ENCODE assay signal across 9 cellular contexts in genomic region chr9:112175796-112176315, GRCh38. TPM values are rescaled to one million over a fixed set of nuclear protein-coding genes. Genes with fewer than 3 reads are reported as not detected.
DNase-seq lines count a peak whose midpoint lies in the region; ATAC-seq and TF ChIP-seq lines count a peak whose summit lies in the region.
"Had no signal": no experiment of that assay in that cellular context is flagged by ENCODE, and none has a peak within 500 bp of the region (broad histone marks: within the 10 kb centered on the region; RNA-seq: fewer than 3 reads in every experiment).

No MANE protein-coding gene starts in this region.

- no peaks in the 10 kb centered on the region for H3K9me3 ChIP-seq in SJSA1 (replicated peaks)
- H3K9me3 ChIP-seq in esophagus (ENCODE audit: control insufficient read depth in 2 of 2, insufficient read depth in 1 of 2, low read depth in 1 of 2, low read length in 1 of 2): no peaks in the 10 kb centered on the region
- H3K9me3 ChIP-seq in neuron (ENCODE audit: low read length): peaks cover 4% of the 10 kb centered on the region

- H3K27ac ChIP-seq in SJSA1 (peak overlapping the region; percentile 94; the same call in 1 of the 2 replicates), esophagus (ENCODE audit: low read depth in 2 of 2, low read length in 1 of 2) (peak overlapping the region in 1 of 2 donors; percentile 15)

- H2AFZ ChIP-seq in neuron (ENCODE audit: low read depth, low read length): no peak overlapping the region

- peak overlapping the region; percentile 73 for H3K4me3 Mint-ChIP-seq in Calu3 (ENCODE audit: low read depth, unreplicated experiment)

- WGBS in esophagus, 2 donors: 82 to 84% methylated on average over 17 of the region's 17 CpGs

- no peak for DNase-seq in Calu3
- DNase-seq in SJSA1 (ENCODE audit: low read depth in 1 of 2, low spot score in 2 of 2): peak in 1 of 2 experiments; percentile 19
- DNase-seq in kidney glomerular epithelial cell (lab: John Stamatoyannopoulos, UW): no peak
- no peak for DNase-seq in foreskin melanocyte
- no peak for DNase-seq in NCI-H146 treated with DMSO at 0.1 percent for 48 hours (lab: John Stamatoyannopoulos, UW; ENCODE audit: unreplicated experiment)
- DNase-seq: midbrain had no signal

- intact Hi-C loops in Calu3 (cut with micrococcal nuclease; ENCODE audit: unreplicated experiment): no loop called here

- H3K9me3 Mint-ChIP-seq in Calu3 (ENCODE audit: low read depth, unreplicated experiment): peaks cover 6% of the 10 kb centered on the region

- BruUV-seq in Calu3 (replicated peaks; lab: Mats Ljungman, UMichigan): no TSS peak

- H3K27ac Mint-ChIP-seq in Calu3 (ENCODE audit: unreplicated experiment): peak overlapping the region; percentile 62

- peaks cover 15% of the 10 kb centered on the region for H3K36me3 ChIP-seq in SJSA1
- no peaks in the 10 kb centered on the region for H3K36me3 ChIP-seq in esophagus (ENCODE audit: control insufficient read depth in 2 of 2, insufficient read depth in 2 of 2, low read length in 1 of 2)
- no peaks in the 10 kb centered on the region for H3K36me3 ChIP-seq in neuron (ENCODE audit: insufficient read depth, low read length)

- no peak for TF ChIP-seq CTCF in Calu3 (IDR thresholded peaks at IDR 0.05; ENCODE audit: unreplicated experiment)

- ATAC-seq in HG03095 (IDR thresholded peaks at IDR 0.05; ENCODE audit: unreplicated experiment): no peak

- H3K4me3 ChIP-seq in SJSA1 (peak overlapping the region; percentile 62), esophagus (ENCODE audit: low read depth in 1 of 2, low read length in 2 of 2) (peak overlapping the region; percentile 61 to 65), neuron (ENCODE audit: low read length) (peak overlapping the region; percentile 45)

- peaks cover 62% of the 10 kb centered on the region for H3K4me1 ChIP-seq in SJSA1 (replicated peaks)
- peaks cover 0 to 18% of the 10 kb centered on the region in 2 donors for H3K4me1 ChIP-seq in esophagus (ENCODE audit: control insufficient read depth in 2 of 2, insufficient read depth in 2 of 2, low read length in 1 of 2)
- H3K4me1 ChIP-seq in neuron (ENCODE audit: insufficient read depth, low read length): no peaks in the 10 kb centered on the region

- peaks cover 50% of the 10 kb centered on the region for H3K4me1 Mint-ChIP-seq in Calu3 (ENCODE audit: low read depth, unreplicated experiment)

- CTCF ChIA-PET in Calu3 (lab: Charles Lee): interaction anchor here (0.5 to 0.8 kb wide), 4 partner anchors 24 to 1735 kb away, joined by 3 to 6 read pairs (median 4); no protein-coding TSS in a partner anchor

- peaks cover 21% of the 10 kb centered on the region for H3K36me3 Mint-ChIP-seq in Calu3 (ENCODE audit: insufficient read depth, unreplicated experiment)

- no peaks in the 10 kb centered on the region for H3K27me3 Mint-ChIP-seq in Calu3 (ENCODE audit: unreplicated experiment)

- H3K27me3 ChIP-seq in SJSA1 (replicated peaks) (no peaks in the 10 kb centered on the region), esophagus (ENCODE audit: control insufficient read depth in 1 of 2, insufficient read depth in 2 of 2, low read length in 2 of 2) (no peaks in the 10 kb centered on the region), neuron (ENCODE audit: insufficient read depth, low read length) (no peaks in the 10 kb centered on the region)

RNA-seq across cellular contexts. Expression of gene SUSD1, which starts 0.8 kb away (rescaled TPM):
- 24.6 and 25.7 TPM in 2 replicates for total RNA-seq in Calu3 (2022)
- total RNA-seq in SJSA1 (2014; rRNA removed; shearing (Covaris generic)): 24.2 and 32.8 TPM in 2 replicates
- polyA plus RNA-seq in esophagus: 1 to 10 TPM; 1.2 to 1.8 TPM
